8 cellular contexts compared by ENCODE assay signal in genomic region chr6:52155791-52156576, GRCh38. TPM values are rescaled to one million over a fixed set of nuclear protein-coding genes. Genes with fewer than 3 reads are reported as not detected.
DNase-seq lines count a peak whose midpoint lies in the region; ATAC-seq lines count a peak whose summit lies in the region.

No MANE protein-coding gene starts in this region.

- DNase-seq in DMS53 (lab: John Stamatoyannopoulos, UW) (peak; percentile 71), NCI-H2227 treated with DMSO at 0.1 percent for 48 hours (lab: John Stamatoyannopoulos, UW) (no peak), NCI-H1048 (lab: John Stamatoyannopoulos, UW) (no peak), superior temporal gyrus (ENCODE audit: extremely low spot score) (no peak)
- DNase-seq in activated T-helper 2 cell treated with anti-CD3 and anti-CD28 coated beads, Interferon-gamma antibody, Interleukin-2, Interleukin-4, amounts not matched to agents 10 μg/mL and 5 μg/mL and 100 μg/mL, durations not matched to agents 14 hours and 24 hours and 36 hours (ENCODE audit: low spot score) = no peak
- no peak for DNase-seq in activated effector memory CD4-positive, alpha-beta T cell treated with anti-CD3 and anti-CD28 coated beads, Interleukin-2, amount 50 U/mL, for 16 hours

- peaks cover 10% of the 10 kb centered on the region for H3K27me3 Mint-ChIP-seq in activated T-helper 2 cell treated with anti-CD3 and anti-CD28 coated beads, Interferon-gamma antibody, Interleukin-2, Interleukin-4, amounts not matched to agents 10 μg/mL and 5 μg/mL and 100 μg/mL, durations not matched to agents 14 hours and 24 hours and 36 hours (ENCODE audit: low read depth)

- H3K36me3 Mint-ChIP-seq in activated T-helper 2 cell treated with anti-CD3 and anti-CD28 coated beads, Interferon-gamma antibody, Interleukin-2, Interleukin-4, amounts not matched to agents 10 μg/mL and 5 μg/mL and 100 μg/mL, durations not matched to agents 14 hours and 24 hours and 36 hours (ENCODE audit: low read depth) = peaks cover 4% of the 10 kb centered on the region

- intact Hi-C loops in activated T-helper 2 cell treated with anti-CD3 and anti-CD28 coated beads, Interferon-gamma antibody, Interleukin-2, Interleukin-4, amounts not matched to agents 10 μg/mL and 5 μg/mL and 100 μg/mL, durations not matched to agents 14 hours and 24 hours and 36 hours (cut with micrococcal nuclease) = no loop called here

- H3K9me3 Mint-ChIP-seq in activated T-helper 2 cell treated with anti-CD3 and anti-CD28 coated beads, Interferon-gamma antibody, Interleukin-2, Interleukin-4, amounts not matched to agents 10 μg/mL and 5 μg/mL and 100 μg/mL, durations not matched to agents 14 hours and 24 hours and 36 hours = peaks cover 21% of the 10 kb centered on the region

- peak overlapping the region; percentile 96 for H3K27ac Mint-ChIP-seq in activated T-helper 2 cell treated with anti-CD3 and anti-CD28 coated beads, Interferon-gamma antibody, Interleukin-2, Interleukin-4, amounts not matched to agents 10 μg/mL and 5 μg/mL and 100 μg/mL, durations not matched to agents 14 hours and 24 hours and 36 hours

- peaks cover 38% of the 10 kb centered on the region for H3K4me1 Mint-ChIP-seq in activated T-helper 2 cell treated with anti-CD3 and anti-CD28 coated beads, Interferon-gamma antibody, Interleukin-2, Interleukin-4, amounts not matched to agents 10 μg/mL and 5 μg/mL and 100 μg/mL, durations not matched to agents 14 hours and 24 hours and 36 hours (ENCODE audit: low read depth)

- ATAC-seq in GM19455 (IDR thresholded peaks at IDR 0.05; ENCODE audit: unreplicated experiment) = peak; percentile 90
- ATAC-seq in HG03354 (IDR thresholded peaks at IDR 0.05; ENCODE audit: poor library complexity, severe bottlenecking, unreplicated experiment) = peak; percentile 87

- H3K4me3 Mint-ChIP-seq in activated T-helper 2 cell treated with anti-CD3 and anti-CD28 coated beads, Interferon-gamma antibody, Interleukin-2, Interleukin-4, amounts not matched to agents 10 μg/mL and 5 μg/mL and 100 μg/mL, durations not matched to agents 14 hours and 24 hours and 36 hours (ENCODE audit: low read depth) = no peak overlapping the region

RNA-seq across cellular contexts. Expression of gene IL17A, which starts 30.2 kb away (rescaled TPM):
- total RNA-seq in activated T-helper 2 cell treated with anti-CD3 and anti-CD28 coated beads, Interferon-gamma antibody, Interleukin-2, Interleukin-4, amounts not matched to agents 10 μg/mL and 5 μg/mL and 100 μg/mL, durations not matched to agents 14 hours and 24 hours and 36 hours = 0.18 TPM in 1 of 2 replicates, not detected in the other
